23 cellular contexts compared by ENCODE assay signal in the genomic region with DNA sequence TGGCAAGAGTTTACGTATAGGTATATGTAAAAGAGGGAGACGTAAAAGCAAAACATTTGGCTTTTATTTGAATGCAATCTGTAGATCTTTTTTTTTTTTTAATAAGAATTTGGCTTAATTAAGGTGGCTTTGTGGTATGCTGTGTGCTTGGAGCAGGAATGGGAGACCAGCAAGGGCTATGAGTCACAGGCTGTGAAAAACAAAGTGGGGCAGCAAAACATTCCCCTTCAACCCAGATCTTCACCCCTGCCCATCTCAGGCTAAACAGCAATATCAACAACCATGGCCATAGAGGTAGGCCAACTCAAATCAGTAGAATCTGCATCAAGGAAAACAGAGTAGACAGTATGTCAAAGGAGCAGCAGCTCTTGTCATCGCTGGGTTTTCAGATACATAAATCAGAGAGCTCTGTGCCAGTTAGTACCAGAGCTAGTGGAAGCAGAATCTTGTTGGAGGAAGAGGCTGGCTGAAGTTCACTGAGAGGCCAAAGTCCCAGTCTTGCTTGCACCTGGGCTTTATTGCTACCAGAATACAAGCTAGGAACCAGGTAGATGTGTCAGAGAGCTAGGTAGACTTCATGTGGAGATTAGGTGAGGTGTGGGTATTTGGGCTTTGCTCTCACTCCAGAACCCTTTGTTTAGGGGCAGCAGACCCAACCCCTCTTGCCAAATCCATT.
"Had no signal": no experiment of that assay in that cellular context is flagged by ENCODE, and none has a peak within 500 bp of the region (broad histone marks: within the 10 kb centered on the region; RNA-seq: fewer than 3 reads in every experiment).

No MANE protein-coding gene starts in this region.

- H3K27ac ChIP-seq: ascending aorta, heart right ventricle, left ventricle myocardium inferior, tibial artery, VCaP had no signal

- H3K9ac ChIP-seq: SK-N-SH had no signal

- DNase-seq: activated CD4-positive, alpha-beta T cell treated with anti-CD3 and anti-CD28 coated beads, Interleukin-2, amount 10 ng/mL, durations not matched to agents 7 days and 5 days; activated CD4-positive, CD25-positive, alpha-beta regulatory T cell treated with anti-CD3 and anti-CD28 coated beads, Interleukin-2, amount 50 U/mL, for 72 hours; activated CD8-positive, alpha-beta memory T cell treated with anti-CD3 and anti-CD28 coated beads, Interleukin-2, amount 10 ng/mL, durations not matched to agents 7 days and 5 days; activated CD8-positive, alpha-beta T cell treated with anti-CD3 and anti-CD28 coated beads for 36 hours; activated gamma-delta T cell; activated T-cell treated with anti-CD3 and anti-CD28 coated beads for 4 hours; cortex of kidney; heart right ventricle; kidney glomerular epithelial cell; left ventricle myocardium inferior; naive B cell; posterior cingulate gyrus; SK-N-SH; stimulated activated CD4-positive, alpha-beta T cell treated with anti-CD3 and anti-CD28 coated beads, Interleukin-4, amount 100 ng/mL, for 24 hours; substantia nigra; T-cell; tibial artery had no signal

- FAIRE-seq: bronchial epithelial cell had no signal

- H3K36me3 ChIP-seq: ascending aorta, heart right ventricle, left ventricle myocardium inferior, tibial artery had no signal

- ATAC-seq: activated CD8-positive, alpha-beta memory T cell treated with anti-CD3 and anti-CD28 coated beads, Interleukin-2, amount 10 ng/mL, durations not matched to agents 7 days and 5 days; activated CD8-positive, alpha-beta T cell treated with anti-CD3 and anti-CD28 coated beads for 36 hours; heart right ventricle; T-cell had no signal

- H3K9me3 ChIP-seq: ascending aorta, heart right ventricle, left ventricle myocardium inferior, SK-N-SH, tibial artery had no signal

- H3K4me3 ChIP-seq: ascending aorta, heart right ventricle, left ventricle myocardium inferior, tibial artery had no signal

- H3K27me3 ChIP-seq: ascending aorta had no signal

- H3K9me3 Mint-ChIP-seq: activated CD4-positive, alpha-beta T cell treated with anti-CD3 and anti-CD28 coated beads, Interleukin-2, amount 10 ng/mL, durations not matched to agents 7 days and 5 days; activated CD8-positive, alpha-beta T cell treated with anti-CD3 and anti-CD28 coated beads for 36 hours; activated naive CD4-positive, alpha-beta T cell treated with anti-CD3 and anti-CD28 coated beads, Interleukin-2, amount 50 U/mL, for 24 hours; naive B cell; stimulated activated naive CD8-positive, alpha-beta T cell treated with anti-CD3 and anti-CD28 coated beads, Interleukin-15, Interleukin-2, amounts not matched to agents 100 ng/mL and 50 ng/mL, for 24 hours; T-cell; T-helper 2 cell treated with Interferon-gamma antibody and Interleukin-4, amounts not matched to agents 5 μg/mL and 100 μg/mL, for 36 hours had no signal

- H3K27ac Mint-ChIP-seq: activated CD4-positive, alpha-beta T cell treated with anti-CD3 and anti-CD28 coated beads, Interleukin-2, amount 10 ng/mL, durations not matched to agents 7 days and 5 days; activated CD8-positive, alpha-beta memory T cell treated with anti-CD3 and anti-CD28 coated beads, Interleukin-2, amount 10 ng/mL, durations not matched to agents 7 days and 5 days; activated CD8-positive, alpha-beta T cell treated with anti-CD3 and anti-CD28 coated beads for 36 hours; activated naive CD4-positive, alpha-beta T cell treated with anti-CD3 and anti-CD28 coated beads, Interleukin-2, amount 50 U/mL, for 24 hours; naive B cell; stimulated activated naive CD8-positive, alpha-beta T cell treated with anti-CD3 and anti-CD28 coated beads, Interleukin-15, Interleukin-2, amounts not matched to agents 100 ng/mL and 50 ng/mL, for 24 hours; T-cell; T-helper 2 cell treated with Interferon-gamma antibody and Interleukin-4, amounts not matched to agents 5 μg/mL and 100 μg/mL, for 36 hours had no signal

- H3K4me3 Mint-ChIP-seq: activated CD4-positive, alpha-beta T cell treated with anti-CD3 and anti-CD28 coated beads, Interleukin-2, amount 10 ng/mL, durations not matched to agents 7 days and 5 days; activated CD8-positive, alpha-beta memory T cell treated with anti-CD3 and anti-CD28 coated beads, Interleukin-2, amount 10 ng/mL, durations not matched to agents 7 days and 5 days; activated CD8-positive, alpha-beta T cell treated with anti-CD3 and anti-CD28 coated beads for 36 hours; activated naive CD4-positive, alpha-beta T cell treated with anti-CD3 and anti-CD28 coated beads, Interleukin-2, amount 50 U/mL, for 24 hours; naive B cell; stimulated activated naive CD8-positive, alpha-beta T cell treated with anti-CD3 and anti-CD28 coated beads, Interleukin-15, Interleukin-2, amounts not matched to agents 100 ng/mL and 50 ng/mL, for 24 hours; T-cell; T-helper 2 cell treated with Interferon-gamma antibody and Interleukin-4, amounts not matched to agents 5 μg/mL and 100 μg/mL, for 36 hours had no signal

- H3K4me1 Mint-ChIP-seq: activated naive CD4-positive, alpha-beta T cell treated with anti-CD3 and anti-CD28 coated beads, Interleukin-2, amount 50 U/mL, for 24 hours had no signal

- H3K36me3 Mint-ChIP-seq: activated CD8-positive, alpha-beta memory T cell treated with anti-CD3 and anti-CD28 coated beads, Interleukin-2, amount 10 ng/mL, durations not matched to agents 7 days and 5 days; activated naive CD4-positive, alpha-beta T cell treated with anti-CD3 and anti-CD28 coated beads, Interleukin-2, amount 50 U/mL, for 24 hours; T-cell had no signal
